13 cellular contexts compared by ENCODE assay signal in the genomic region with DNA sequence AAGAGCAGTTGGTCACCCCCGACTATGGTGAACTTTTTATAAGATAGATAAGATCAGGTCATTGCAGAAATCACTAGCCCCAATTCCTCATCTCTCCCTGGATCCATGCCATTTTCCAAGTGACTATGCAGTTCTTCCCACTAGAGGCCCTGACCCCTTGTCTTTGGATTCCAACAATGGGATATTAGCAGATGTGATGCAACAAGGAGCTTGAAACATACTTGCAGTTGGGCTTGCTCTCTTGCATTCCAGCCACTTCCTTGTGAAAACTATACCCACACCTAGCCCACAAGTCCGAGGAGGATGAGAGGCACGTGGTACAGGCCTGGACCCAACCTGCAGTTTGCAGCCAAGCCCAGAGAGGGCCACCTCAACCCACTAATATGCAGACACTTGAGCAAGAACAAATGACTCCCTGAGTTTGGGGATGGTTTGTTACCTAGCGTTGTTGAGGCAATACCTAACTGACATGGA.
DNase-seq lines count a peak whose midpoint lies in the region; ATAC-seq and TF ChIP-seq lines count a peak whose summit lies in the region.
"Had no signal": no experiment of that assay in that cellular context is flagged by ENCODE, and none has a peak within 500 bp of the region (broad histone marks: within the 10 kb centered on the region; RNA-seq: fewer than 3 reads in every experiment).

No MANE protein-coding gene starts in this region.

- H3K4me3 ChIP-seq in GM23248 (no peak overlapping the region), WERI-Rb-1 (ENCODE audit: low read depth, low read length) (no peak overlapping the region)
- H3K4me3 ChIP-seq: SJCRH30 had no signal

- DNase-seq in AG20443 (ENCODE audit: low spot score), result peak; percentile 17
- DNase-seq in GM23248, result peak; percentile 34
- DNase-seq in WERI-Rb-1, result no peak
- DNase-seq in iris pigment epithelial cell (ENCODE audit: low read depth), result peak; percentile 54
- DNase-seq in activated T-cell treated with anti-CD3 and anti-CD28 coated beads, Interleukin-2, amount 50 U/mL, for 24 hours, result no peak
- DNase-seq: caudate nucleus; CD4-positive, alpha-beta memory T cell; NCI-H2171; SJCRH30 had no signal

- H3K4me1 Mint-ChIP-seq in activated T-cell treated with anti-CD3 and anti-CD28 coated beads, Interleukin-2, amount 50 U/mL, for 24 hours (ENCODE audit: low read depth), result peaks cover 60% of the 10 kb centered on the region
- peaks cover 17% of the 10 kb centered on the region for H3K4me1 Mint-ChIP-seq in activated T-helper 17 cell treated with anti-CD3 and anti-CD28 coated beads, Interleukin-2, amount 50 U/mL, for 72 hours

- in situ Hi-C loops in GM23248 (cut with MboI), result no loop called here

- H3K9me3 ChIP-seq in GM23248 (ENCODE audit: low read depth), result no peaks in the 10 kb centered on the region
- H3K9me3 ChIP-seq in WERI-Rb-1 (ENCODE audit: severe bottlenecking), result no peaks in the 10 kb centered on the region
- H3K9me3 ChIP-seq: SJCRH30 had no signal

- H3K27me3 Mint-ChIP-seq in activated T-cell treated with anti-CD3 and anti-CD28 coated beads, Interleukin-2, amount 50 U/mL, for 24 hours, result no peaks in the 10 kb centered on the region
- H3K27me3 Mint-ChIP-seq in activated T-helper 17 cell treated with anti-CD3 and anti-CD28 coated beads, Interleukin-2, amount 50 U/mL, for 72 hours, result no peaks in the 10 kb centered on the region
- H3K27me3 Mint-ChIP-seq: CD4-positive, alpha-beta memory T cell had no signal

- no peaks in the 10 kb centered on the region for H3K27me3 ChIP-seq in GM23248 (replicated peaks; ENCODE audit: insufficient read depth)
- H3K27me3 ChIP-seq in WERI-Rb-1 (ENCODE audit: insufficient read depth, low read depth, severe bottlenecking), result no peaks in the 10 kb centered on the region
- H3K27me3 ChIP-seq: SJCRH30 had no signal

- ATAC-seq in HG02938 (IDR thresholded peaks at IDR 0.05; ENCODE audit: unreplicated experiment) (no peak), GM18505 (IDR thresholded peaks at IDR 0.05; ENCODE audit: unreplicated experiment) (no peak)
- ATAC-seq in activated T-helper 17 cell treated with anti-CD3 and anti-CD28 coated beads, Interleukin-2, amount 50 U/mL, for 72 hours (replicated peaks), result no peak

- no peak overlapping the region for H3K9ac ChIP-seq in GM23248

- no peaks in the 10 kb centered on the region for H3K9me2 ChIP-seq in GM23248 (ENCODE audit: insufficient read depth)

- peaks cover 80% of the 10 kb centered on the region for H3K36me3 Mint-ChIP-seq in activated T-cell treated with anti-CD3 and anti-CD28 coated beads, Interleukin-2, amount 50 U/mL, for 24 hours (ENCODE audit: low read depth)
- peaks cover 21% of the 10 kb centered on the region for H3K36me3 Mint-ChIP-seq in activated T-helper 17 cell treated with anti-CD3 and anti-CD28 coated beads, Interleukin-2, amount 50 U/mL, for 72 hours (ENCODE audit: low read depth)

- 89 to 91% methylated on average over 4 of the region's 4 CpGs for WGBS in GM23248 (ENCODE audit: low coverage in 1 of 2, low lambda C conversion rate in 2 of 2, missing lambda C conversion rate in 2 of 2), 2 experiments

- peaks cover 32% of the 10 kb centered on the region for H3K79me2 ChIP-seq in GM23248 (ENCODE audit: insufficient read depth)

- no peak for TF ChIP-seq POLR2A in GM18505 (IDR thresholded peaks at IDR 0.05; ENCODE audit: borderline replicate concordance, extremely low read depth, insufficient read depth, insufficient read length)

- 0 out of 2 replicates have a peak, but pooled peaks cover 5% of the 10 kb centered on the region for H3F3A ChIP-seq in GM23248 (ENCODE audit: insufficient read depth)

- no peaks in the 10 kb centered on the region for H3K4me1 ChIP-seq in GM23248 (ENCODE audit: insufficient read depth)
- H3K4me1 ChIP-seq: SJCRH30 had no signal

- H3K36me3 ChIP-seq in GM23248 (ENCODE audit: low read depth) (no peaks in the 10 kb centered on the region), WERI-Rb-1 (no peaks in the 10 kb centered on the region)
- H3K36me3 ChIP-seq: SJCRH30 had no signal

- H2AFZ ChIP-seq in GM23248, result no peak overlapping the region

- H3K27ac ChIP-seq in GM23248 (no peak overlapping the region), WERI-Rb-1 (no peak overlapping the region)
- H3K27ac ChIP-seq: HL-60, SJCRH30 had no signal

- TF ChIP-seq CTCF in WERI-Rb-1 (IDR thresholded peaks at IDR 0.05; ENCODE audit: low read depth, low read length), result peak; percentile 24; the same call in 1 of the 2 replicates

- H3K27ac Mint-ChIP-seq in activated T-cell treated with anti-CD3 and anti-CD28 coated beads, Interleukin-2, amount 50 U/mL, for 24 hours, result no peak overlapping the region
- no peak overlapping the region for H3K27ac Mint-ChIP-seq in activated T-helper 17 cell treated with anti-CD3 and anti-CD28 coated beads, Interleukin-2, amount 50 U/mL, for 72 hours

- H3K4me2 ChIP-seq in GM23248 (ENCODE audit: unreplicated experiment), result no peak overlapping the region

- H4K20me1 ChIP-seq in GM23248 (ENCODE audit: insufficient read depth), result no peaks in the 10 kb centered on the region

- H3K9me3 Mint-ChIP-seq in activated T-cell treated with anti-CD3 and anti-CD28 coated beads, Interleukin-2, amount 50 U/mL, for 24 hours, result no peaks in the 10 kb centered on the region
- H3K9me3 Mint-ChIP-seq in activated T-helper 17 cell treated with anti-CD3 and anti-CD28 coated beads, Interleukin-2, amount 50 U/mL, for 72 hours, result no peaks in the 10 kb centered on the region
- H3K9me3 Mint-ChIP-seq: CD4-positive, alpha-beta memory T cell had no signal

- no peak overlapping the region for H3K4me3 Mint-ChIP-seq in activated T-cell treated with anti-CD3 and anti-CD28 coated beads, Interleukin-2, amount 50 U/mL, for 24 hours
- no peak overlapping the region for H3K4me3 Mint-ChIP-seq in activated T-helper 17 cell treated with anti-CD3 and anti-CD28 coated beads, Interleukin-2, amount 50 U/mL, for 72 hours
- H3K4me3 Mint-ChIP-seq: CD4-positive, alpha-beta memory T cell had no signal

Comparison
In these comparisons a context has a peak if more than half of its experiments do, and no peak if none do; other contexts are left out.
1. DNase-seq: peak in AG20443 (single experiment), GM23248 (single experiment) and iris pigment epithelial cell (single experiment); none in WERI-Rb-1 (single experiment) and activated T-cell treated with anti-CD3 and anti-CD28 coated beads, Interleukin-2, amount 50 U/mL, for 24 hours (single experiment).